Comparison of ENCODE assay signal across 13 cellular contexts in the genomic region with DNA sequence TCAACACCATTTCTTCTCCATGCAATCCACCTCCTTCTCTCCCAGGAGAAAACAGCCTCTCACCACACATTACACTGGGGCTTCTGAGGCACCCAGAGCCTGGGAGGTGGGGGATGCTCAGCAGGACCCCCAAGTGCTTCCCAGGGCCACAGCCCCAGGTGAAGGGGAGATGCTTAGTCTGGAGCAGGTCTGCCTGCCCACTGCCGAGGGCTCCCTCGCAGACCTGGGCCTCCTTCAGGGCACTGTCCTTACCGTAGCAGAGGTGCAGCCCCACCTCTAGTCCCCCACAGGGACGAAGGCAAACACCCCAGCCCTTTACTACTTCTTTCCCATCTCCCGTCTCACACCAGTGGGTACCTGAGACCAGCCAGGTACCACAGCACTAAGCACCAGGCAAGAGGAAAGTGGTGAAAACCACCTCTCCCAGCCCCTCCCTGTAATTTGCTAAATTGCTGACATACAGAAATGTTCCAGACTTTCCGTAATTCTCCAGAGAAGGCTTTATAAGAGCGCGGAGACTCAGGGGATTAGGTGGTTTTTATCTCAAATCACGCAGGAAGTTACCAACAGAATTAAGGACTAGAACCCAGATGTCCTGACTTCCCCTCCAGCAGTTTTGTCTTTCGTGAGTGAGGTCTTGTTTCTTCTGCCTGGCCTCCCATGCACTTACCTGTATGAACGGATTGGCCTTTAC. TPM values are rescaled to one million over a fixed set of nuclear protein-coding genes. Genes with fewer than 3 reads are reported as not detected.
A peak's percentile ranks its signal among the peaks of the same experiment; 100 is the strongest.
DNase-seq lines count a peak whose midpoint lies in the region; ATAC-seq, FAIRE-seq and TF ChIP-seq lines count a peak whose summit lies in the region.
"Had no signal": no experiment of that assay in that cellular context is flagged by ENCODE, and none has a peak within 500 bp of the region (broad histone marks: within the 10 kb centered on the region; RNA-seq: fewer than 3 reads in every experiment).

No MANE protein-coding gene starts in this region.

- peaks cover 52% of the 10 kb centered on the region for H3K4me1 Mint-ChIP-seq in activated naive CD4-positive, alpha-beta T cell treated with anti-CD3 and anti-CD28 coated beads, Interleukin-2, amount 10 ng/mL, durations not matched to agents 7 days and 5 days
- H3K4me1 Mint-ChIP-seq in activated naive CD4-positive, alpha-beta T cell treated with anti-CD3 and anti-CD28 coated beads for 36 hours (ENCODE audit: low read depth) = peaks cover 6% of the 10 kb centered on the region
- peaks cover 80% of the 10 kb centered on the region for H3K4me1 Mint-ChIP-seq in mesothelial cell of epicardium

- DNase-seq in activated naive CD4-positive, alpha-beta T cell treated with anti-CD3 and anti-CD28 coated beads, Interleukin-2, amount 10 ng/mL, durations not matched to agents 7 days and 5 days = no peak
- no peak for DNase-seq in activated naive CD4-positive, alpha-beta T cell treated with anti-CD3 and anti-CD28 coated beads for 36 hours
- DNase-seq in K562 (ENCODE audit: extremely low read depth in 1 of 4, low spot score in 3 of 4) = no peak
- no peak for DNase-seq in mesothelial cell of epicardium (ENCODE audit: low spot score in 2 of 2, unreplicated experiment in 2 of 2)
- DNase-seq in tibial artery = no peak
- no peak for DNase-seq in NCI-H526 treated with DMSO at 0.1 percent for 48 hours (lab: John Stamatoyannopoulos, UW)
- no peak for DNase-seq in activated CD4-positive, CD25-positive, alpha-beta regulatory T cell (lab: John Stamatoyannopoulos, UW)
- no peak for DNase-seq in AG20443 (ENCODE audit: low spot score)
- DNase-seq: ACHN; central memory CD4-positive, alpha-beta T cell had no signal

- H3K36me3 ChIP-seq in K562 (ENCODE audit: control insufficient read depth, insufficient read depth, low read length) (peaks cover 25% of the 10 kb centered on the region), tibial artery (peaks cover 0 to 4% (median 0%) of the 10 kb centered on the region in 3 donors)

- no peak overlapping the region for H3K4me2 ChIP-seq in K562 (ENCODE audit: insufficient read depth, low read length)

- TF ChIP-seq EP300 in K562 (IDR thresholded peaks at IDR 0.05; ENCODE audit: low read length) = no peak

- POLR2A ChIA-PET in K562 (lab: Yijun Ruan, JAX) = interaction anchor here (1.5 kb wide), 1 partner anchor 9 kb away, joined by 16 read pairs; no protein-coding TSS in a partner anchor

- H2AFZ ChIP-seq in K562 (ENCODE audit: low read depth, low read length) = no peak overlapping the region

- H3K27me3 ChIP-seq in K562 (ENCODE audit: control insufficient read depth in 2 of 2, insufficient read depth in 2 of 2, low read length in 2 of 2) = no peaks in the 10 kb centered on the region
- no peaks in the 10 kb centered on the region for H3K27me3 ChIP-seq in tibial artery

- no peak for ATAC-seq in K562
- ATAC-seq: activated CD4-positive, CD25-positive, alpha-beta regulatory T cell treated with anti-CD3 and anti-CD28 coated beads, Interleukin-2, amount 50 U/mL, for 24 hours; activated naive CD4-positive, alpha-beta T cell treated with anti-CD3 and anti-CD28 coated beads, Interleukin-2, amount 50 U/mL, for 72 hours had no signal

- CTCF ChIA-PET in activated naive CD4-positive, alpha-beta T cell treated with anti-CD3 and anti-CD28 coated beads, Interleukin-2, amount 10 ng/mL, durations not matched to agents 7 days and 5 days (lab: Charles Lee) = interaction anchor here (1.0 to 8.2 kb wide), 5 partner anchors 28 to 151 kb away, joined by 3 to 104 read pairs (median 4); no protein-coding TSS in a partner anchor
- CTCF ChIA-PET in activated naive CD4-positive, alpha-beta T cell treated with anti-CD3 and anti-CD28 coated beads for 36 hours (lab: Charles Lee) = interaction anchor here (1.2 to 5.3 kb wide), 2 partner anchors 38 to 91 kb away, joined by 3 to 67 read pairs; no protein-coding TSS in a partner anchor
- CTCF ChIA-PET in K562 (lab: Yijun Ruan, JAX; ENCODE audit: low intra/inter-chr PET ratio) = no interaction called here

- no peak for FAIRE-seq in K562 (lab: Jason Lieb, UNC)
- FAIRE-seq: endometrium had no signal

- no peak overlapping the region for H3K27ac ChIP-seq in K562 (ENCODE audit: extremely low read depth, low read depth, low read length)
- peak overlapping the region; percentile 81 to 83 for H3K27ac ChIP-seq in tibial artery

- H3K9me3 ChIP-seq in K562 (replicated peaks; ENCODE audit: control insufficient read depth, insufficient read depth, low read depth, low read length) (no peaks in the 10 kb centered on the region), tibial artery (no peaks in the 10 kb centered on the region)

- intact Hi-C loops in activated naive CD4-positive, alpha-beta T cell treated with anti-CD3 and anti-CD28 coated beads for 36 hours (cut with micrococcal nuclease) = loop anchor here (5.0 kb wide), 2 partner anchors 56 to 129 kb away; no protein-coding TSS in a partner anchor
- intact Hi-C loops in K562 (cut with micrococcal nuclease) = loop anchor here (5.0 kb wide), 2 partner anchors 91 to 129 kb away; no protein-coding TSS in a partner anchor
- intact Hi-C loops in tibial artery (cut with DNase I; ENCODE audit: low total_unique reads) = loop anchor here (5.0 to 10.0 kb wide), 2 partner anchors 218 to 261 kb away; a partner anchor contains a TSS

- no TSS peak for BruUV-seq in K562 (replicated peaks; lab: Mats Ljungman, UMichigan)

- peaks cover 53% of the 10 kb centered on the region for H3K27me3 Mint-ChIP-seq in activated naive CD4-positive, alpha-beta T cell treated with anti-CD3 and anti-CD28 coated beads, Interleukin-2, amount 10 ng/mL, durations not matched to agents 7 days and 5 days
- H3K27me3 Mint-ChIP-seq in activated naive CD4-positive, alpha-beta T cell treated with anti-CD3 and anti-CD28 coated beads for 36 hours (ENCODE audit: low read depth) = no peaks in the 10 kb centered on the region
- H3K27me3 Mint-ChIP-seq in mesothelial cell of epicardium (ENCODE audit: low read depth) = no peaks in the 10 kb centered on the region

- H3K9ac ChIP-seq in K562 (ENCODE audit: insufficient read depth in 1 of 2, low read depth in 2 of 2, low read length in 2 of 2) = no peak overlapping the region

- no peaks in the 10 kb centered on the region for H3K36me3 Mint-ChIP-seq in activated naive CD4-positive, alpha-beta T cell treated with anti-CD3 and anti-CD28 coated beads, Interleukin-2, amount 10 ng/mL, durations not matched to agents 7 days and 5 days
- H3K36me3 Mint-ChIP-seq in activated naive CD4-positive, alpha-beta T cell treated with anti-CD3 and anti-CD28 coated beads for 36 hours (ENCODE audit: low read depth) = no peaks in the 10 kb centered on the region
- H3K36me3 Mint-ChIP-seq in mesothelial cell of epicardium = no peaks in the 10 kb centered on the region
- H3K36me3 Mint-ChIP-seq: activated naive CD4-positive, alpha-beta T cell treated with anti-CD3 and anti-CD28 coated beads, Interleukin-2, amount 50 U/mL, for 72 hours had no signal

- H3K4me3 ChIP-seq in K562 = no peak overlapping the region
- H3K4me3 ChIP-seq in tibial artery = no peak overlapping the region

- no peak; the same call in 1 of the 2 replicates for TF ChIP-seq POLR2A in K562 (conservative IDR thresholded peaks at IDR 0.05)

- no peak overlapping the region for H3K4me3 Mint-ChIP-seq in activated naive CD4-positive, alpha-beta T cell treated with anti-CD3 and anti-CD28 coated beads, Interleukin-2, amount 10 ng/mL, durations not matched to agents 7 days and 5 days
- H3K4me3 Mint-ChIP-seq in activated naive CD4-positive, alpha-beta T cell treated with anti-CD3 and anti-CD28 coated beads for 36 hours = no peak overlapping the region
- no peak overlapping the region for H3K4me3 Mint-ChIP-seq in mesothelial cell of epicardium

- TF ChIP-seq RAD21 in K562 (CRISPR knock-in tag; conservative IDR thresholded peaks at IDR 0.05 in 1 of 2, IDR thresholded peaks at IDR 0.05 in 1 of 2) = no peak

- peaks cover 22% of the 10 kb centered on the region for H4K20me1 ChIP-seq in K562 (replicated peaks; ENCODE audit: control insufficient read depth, insufficient read depth, low read length)

- H3K4me1 ChIP-seq in K562 (replicated peaks in 1 of 2; ENCODE audit: control insufficient read depth in 2 of 2, insufficient read depth in 2 of 2, low read length in 2 of 2) (peaks cover 12 to 30% of the 10 kb centered on the region in 2 experiments; a peak in 4 of 5 replicates), tibial artery (peaks cover 0 to 61% (median 51%) of the 10 kb centered on the region in 4 donors)

- H3K27ac Mint-ChIP-seq in activated naive CD4-positive, alpha-beta T cell treated with anti-CD3 and anti-CD28 coated beads, Interleukin-2, amount 10 ng/mL, durations not matched to agents 7 days and 5 days = peak overlapping the region; percentile 0
- no peak overlapping the region for H3K27ac Mint-ChIP-seq in activated naive CD4-positive, alpha-beta T cell treated with anti-CD3 and anti-CD28 coated beads for 36 hours
- peak overlapping the region; percentile 97 for H3K27ac Mint-ChIP-seq in mesothelial cell of epicardium

- H3K79me2 ChIP-seq in K562 (ENCODE audit: control insufficient read depth, insufficient read depth, low read length) = no peaks in the 10 kb centered on the region

- peaks cover 7% of the 10 kb centered on the region for H3K9me1 ChIP-seq in K562 (ENCODE audit: control insufficient read depth, insufficient read depth, low read length)

- TF ChIP-seq CTCF in K562 (IDR thresholded peaks at IDR 0.05 in 2 of 3, conservative IDR thresholded peaks at IDR 0.05 in 1 of 3; ENCODE audit: insufficient read depth in 2 of 3, low read depth in 1 of 3, low read length in 3 of 3) = no peak
- no peak for TF ChIP-seq CTCF in mesothelial cell of epicardium (IDR thresholded peaks at IDR 0.05; ENCODE audit: unreplicated experiment)
- TF ChIP-seq CTCF in tibial artery (IDR thresholded peaks at IDR 0.05) = no peak

- in situ Hi-C loops in K562 (cut with MboI) = no loop called here

- no peaks in the 10 kb centered on the region for H3K9me3 Mint-ChIP-seq in activated naive CD4-positive, alpha-beta T cell treated with anti-CD3 and anti-CD28 coated beads, Interleukin-2, amount 10 ng/mL, durations not matched to agents 7 days and 5 days
- H3K9me3 Mint-ChIP-seq in activated naive CD4-positive, alpha-beta T cell treated with anti-CD3 and anti-CD28 coated beads for 36 hours = no peaks in the 10 kb centered on the region
- no peaks in the 10 kb centered on the region for H3K9me3 Mint-ChIP-seq in mesothelial cell of epicardium
- H3K9me3 Mint-ChIP-seq: activated naive CD4-positive, alpha-beta T cell treated with anti-CD3 and anti-CD28 coated beads, Interleukin-2, amount 50 U/mL, for 72 hours had no signal

- WGBS in K562 (ENCODE audit: insufficient coverage, low coverage, missing lambda C conversion rate) = 88% methylated on average over 9 of the region's 11 CpGs

RNA-seq across cellular contexts. Expression of a gene that starts 59.0 kb away (rescaled TPM):
- 1 to 10 TPM in 1 of 2 experiments, under 1 TPM in 1; 0.48 to 1.1 TPM for total RNA-seq in activated naive CD4-positive, alpha-beta T cell treated with anti-CD3 and anti-CD28 coated beads for 36 hours
- 0.07 TPM in 1 of 2 replicates, not detected in the other for total RNA-seq in K562 (2011; cell fraction: chromatin; rRNA removed; ENCODE audit: low replicate concordance)
- not detected in 2 replicates for total RNA-seq in K562 (2011; cell fraction: nucleolus; rRNA removed)
- not detected in 2 replicates for total RNA-seq in K562 (2011; cell fraction: nucleoplasm; rRNA removed)
- total RNA-seq in K562 (2014; rRNA removed) (not detected in 2 replicates), K562 (2014; rRNA removed; fragmentation: Illumina TruSeq; extraction: Trizol) (not detected in 2 replicates), K562 (2015; rRNA removed; fragmentation: Illumina TruSeq; extraction: Trizol) (not detected in 2 replicates), K562 (2021) (0.11 and 0.16 TPM in 2 replicates), mesothelial cell of epicardium (141 to 142 TPM (median 142 TPM) in 3 replicates)
- polyA plus RNA-seq in K562 (2011; rRNA removed) (0.04 TPM in 1 of 2 replicates, not detected in the other), K562 (2014; fragmentation: Illumina TruSeq; extraction: Trizol) (not detected in 2 replicates), K562 (2014; fragmentation: Nextera tagmentation; extraction: Ambion mirVana) (not detected), K562 (2014; rRNA removed) (not detected in 2 replicates)
- 0.06 and 0.16 TPM in 2 replicates for polyA plus RNA-seq in K562 (2011; cell fraction: cytosol; rRNA removed)
- 0.16 and 0.25 TPM in 2 replicates for polyA plus RNA-seq in K562 (2011; cell fraction: nucleus; rRNA removed)
- polyA plus RNA-seq in K562 (2012) = 0.08 TPM in 1 of 2 replicates, not detected in the other
- not detected in 2 replicates for polyA minus RNA-seq in K562 (2011; rRNA and poly(A)+ RNA removed)
- 2.6 TPM in 1 of 2 replicates, not detected in the other for polyA minus RNA-seq in K562 (2011; cell fraction: cytosol; rRNA and poly(A)+ RNA removed)
- under 0.01 and 0.27 TPM in 2 replicates for polyA minus RNA-seq in K562 (2011; cell fraction: nucleus; rRNA and poly(A)+ RNA removed)

Comparison
In these comparisons a context has a peak if more than half of its experiments do, and no peak if none do; other contexts are left out.
1. RNA of a gene that starts 59.0 kb away (total RNA-seq): 141 to 142 TPM in mesothelial cell of epicardium; 0.48 to 1.1 TPM in activated naive CD4-positive, alpha-beta T cell treated with anti-CD3 and anti-CD28 coated beads for 36 hours and 0.07 to 0.16 TPM in K562; every median in the first group is over 10 times any median in the second.